Comparison of ENCODE assay signal across 8 cellular contexts in the genomic region with DNA sequence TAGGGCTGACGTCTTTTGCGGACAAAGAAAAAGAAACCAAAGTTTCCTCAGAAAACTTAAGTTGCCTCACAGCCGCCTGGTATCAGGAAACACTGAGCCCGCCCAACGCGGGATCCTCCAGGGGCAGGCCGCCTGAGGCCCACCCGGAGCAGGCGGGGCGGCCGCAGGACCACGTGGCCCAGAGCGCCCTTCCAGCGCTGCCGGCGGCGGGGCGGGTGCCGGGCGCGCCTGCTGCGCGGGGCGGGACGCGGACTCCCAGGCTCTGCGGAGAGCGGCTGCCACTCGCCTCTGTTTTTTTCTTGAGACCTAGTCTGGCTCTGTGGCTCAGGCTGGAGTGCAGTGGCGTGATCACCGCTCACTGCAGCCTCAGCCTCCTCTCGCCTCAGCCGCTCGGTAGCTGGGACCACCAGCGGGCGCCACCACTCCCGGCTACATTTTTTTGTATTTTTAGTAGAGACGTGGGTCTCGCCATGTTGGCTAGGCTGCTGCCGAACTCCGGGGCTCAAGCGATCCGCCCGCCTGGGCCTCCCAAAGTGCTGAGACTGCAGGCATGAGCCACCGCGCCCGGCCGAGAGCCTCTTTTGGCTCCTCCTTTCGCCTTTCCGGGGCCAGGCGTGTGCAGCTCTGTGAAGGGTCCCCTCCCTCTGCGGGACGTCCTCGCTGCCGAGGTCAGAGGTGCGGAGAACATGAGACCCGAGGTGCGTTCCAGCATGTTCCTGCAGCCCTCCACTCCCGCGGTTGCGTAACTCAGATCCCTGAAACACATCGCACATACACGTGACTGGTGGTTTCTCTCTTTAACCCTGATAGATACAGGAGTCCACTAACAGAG.
DNase-seq lines count a peak whose midpoint lies in the region; ATAC-seq and TF ChIP-seq lines count a peak whose summit lies in the region.

No MANE protein-coding gene starts in this region.

- H4K20me1 ChIP-seq in BLaER1 treated with 17β-estradiol and CSF1 and Interleukin-3, amounts not matched to agents 10 nM and 100 nM: no peaks in the 10 kb centered on the region

- DNase-seq in NT2/D1 (ENCODE audit: low read depth, low spot score) (no peak), activated T-cell treated with anti-CD3 and anti-CD28 coated beads for 24 hours (ENCODE audit: low read depth) (peak; percentile 80), epithelial cell of esophagus (ENCODE audit: low read depth) (peak; percentile 66), middle frontal gyrus (ENCODE audit: extremely low spot score, low spot score) (peak; percentile 77)
- peak; percentile 81 for DNase-seq in stimulated activated CD8-positive, alpha-beta memory T cell treated with anti-CD3 and anti-CD28 coated beads, Interleukin-4, amount 100 ng/mL, for 24 hours (ENCODE audit: low read depth)

- H3K4me1 ChIP-seq in BLaER1 treated with 17β-estradiol and CSF1 and Interleukin-3, amounts not matched to agents 10 nM and 100 nM: peaks cover 46 to 70% (median 61%) of the 10 kb centered on the region in 10 experiments
- no peaks in the 10 kb centered on the region for H3K4me1 ChIP-seq in NT2/D1 (ENCODE audit: insufficient read depth, insufficient read length)

- H3K4me2 ChIP-seq in BLaER1 treated with 17β-estradiol and CSF1 and Interleukin-3, amounts not matched to agents 10 nM and 100 nM: peak overlapping the region; percentile 81 to 93 (median 86)

- H3K27me3 ChIP-seq in BLaER1 treated with 17β-estradiol and CSF1 and Interleukin-3, amounts not matched to agents 10 nM and 100 nM: no peaks in the 10 kb centered on the region
- no peaks in the 10 kb centered on the region for H3K27me3 ChIP-seq in NT2/D1 (ENCODE audit: insufficient read depth, insufficient read length)

- H3K36me3 ChIP-seq in BLaER1 treated with 17β-estradiol and CSF1 and Interleukin-3, amounts not matched to agents 10 nM and 100 nM: no peaks in the 10 kb centered on the region
- H3K36me3 ChIP-seq in NT2/D1 (ENCODE audit: insufficient read depth, insufficient read length, low read length): no peaks in the 10 kb centered on the region

- peak overlapping the region; percentile 87 to 96 (median 90) for H3K9ac ChIP-seq in BLaER1 treated with 17β-estradiol and CSF1 and Interleukin-3, amounts not matched to agents 10 nM and 100 nM
- H3K9ac ChIP-seq in NT2/D1 (ENCODE audit: insufficient read length, low read depth): peak overlapping the region; percentile 75

- peak overlapping the region; percentile 44 to 68 (median 58) for H3K4me3 ChIP-seq in BLaER1 treated with 17β-estradiol and CSF1 and Interleukin-3, amounts not matched to agents 10 nM and 100 nM
- H3K4me3 ChIP-seq in NT2/D1 (ENCODE audit: insufficient read length, low read depth) (peak overlapping the region; percentile 40), epithelial cell of esophagus (ENCODE audit: low read length) (peak overlapping the region; percentile 48)

- peak; percentile 84 for ATAC-seq in GM19035 (IDR thresholded peaks at IDR 0.05; ENCODE audit: unreplicated experiment)
- ATAC-seq in HG03196 (IDR thresholded peaks at IDR 0.05; ENCODE audit: unreplicated experiment): peak; percentile 78

- peaks cover 0 to 26% (median 17%) of the 10 kb centered on the region in 11 experiments; a peak in 18 of 22 replicates for H3K9me3 ChIP-seq in BLaER1 treated with 17β-estradiol and CSF1 and Interleukin-3, amounts not matched to agents 10 nM and 100 nM (replicated peaks in 1 of 11)
- peaks cover 4% of the 10 kb centered on the region; the same call in 1 of the 2 replicates for H3K9me3 ChIP-seq in NT2/D1 (ENCODE audit: insufficient read depth, low read length)

- peak overlapping the region; percentile 90 to 99 (median 96) for H3K27ac ChIP-seq in BLaER1 treated with 17β-estradiol and CSF1 and Interleukin-3, amounts not matched to agents 10 nM and 100 nM

- no peak for TF ChIP-seq CTCF in epithelial cell of esophagus (IDR thresholded peaks at IDR 0.05; ENCODE audit: insufficient read depth, low read depth, low read length, missing control alignments)
